ENCODE assay signal across 10 cellular contexts in genomic region chr13:47672982-47673670, GRCh38.
DNase-seq lines count a peak whose midpoint lies in the region; ATAC-seq and TF ChIP-seq lines count a peak whose summit lies in the region.
"Had no signal": no experiment of that assay in that cellular context is flagged by ENCODE, and none has a peak within 500 bp of the region (broad histone marks: within the 10 kb centered on the region; RNA-seq: fewer than 3 reads in every experiment).

No MANE protein-coding gene starts in this region.

- no peak overlapping the region for H3K4me3 ChIP-seq in AG04449 (ENCODE audit: low read depth, low read length)

- POLR2A ChIA-PET in AG04449 (lab: Yijun Ruan, JAX): interaction anchor here (0.8 kb wide), 1 partner anchor 12 kb away, joined by 3 read pairs; no protein-coding TSS in a partner anchor

- DNase-seq in AG04449 (ENCODE audit: low read depth, low spot score) (peak; percentile 92), MV-4-11 (lab: John Stamatoyannopoulos, UW) (peak; percentile 90), dedifferentiated amniotic fluid mesenchymal stem cell (ENCODE audit: extremely low spot score) (peak; percentile 34), medulla oblongata (ENCODE audit: extremely low spot score) (peak; percentile 3), foreskin melanocyte (no peak), 8988T (no peak)
- DNase-seq: ACHN; effector CD8-positive, alpha-beta T cell had no signal

- CTCF ChIA-PET in AG04449 (lab: Yijun Ruan, JAX): interaction anchor here (0.7 kb wide), 1 partner anchor 41 kb away, joined by 4 read pairs; no protein-coding TSS in a partner anchor

- no peak for TF ChIP-seq CTCF in AG04449 (IDR thresholded peaks at IDR 0.05; ENCODE audit: insufficient read depth, low read length, missing control alignments)

- ATAC-seq in HG02885 (IDR thresholded peaks at IDR 0.05; ENCODE audit: poor library complexity, unreplicated experiment) (no peak), GM21381 (IDR thresholded peaks at IDR 0.05; ENCODE audit: unreplicated experiment) (no peak)

Comparison
In these comparisons a context has a peak if more than half of its experiments do, and no peak if none do; other contexts are left out.
1. DNase-seq: peak in AG04449 (single experiment), MV-4-11 (single experiment), dedifferentiated amniotic fluid mesenchymal stem cell (single experiment) and medulla oblongata (single experiment); none in foreskin melanocyte (single experiment) and 8988T (single experiment).